In genomic region chr16:8887438-8887765, GRCh38 we compare ENCODE assay signal across 25 cellular contexts. TPM values are rescaled to one million over a fixed set of nuclear protein-coding genes. Genes with fewer than 3 reads are reported as not detected.
DNase-seq lines count a peak whose midpoint lies in the region; ATAC-seq and TF ChIP-seq lines count a peak whose summit lies in the region.
"Had no signal": no experiment of that assay in that cellular context is flagged by ENCODE, and none has a peak within 500 bp of the region (broad histone marks: within the 10 kb centered on the region; RNA-seq: fewer than 3 reads in every experiment).

No MANE protein-coding gene starts in this region.

- CTCF ChIA-PET in AG04450 (lab: Charles Lee): interaction anchor here (3.6 kb wide), 1 partner anchor 121 kb away, joined by 17 read pairs; no protein-coding TSS in a partner anchor

- in situ Hi-C loops in GM18951 (cut with MboI; ENCODE audit: low sequenced_read_pairs, unreplicated experiment): loop anchor here (10.0 kb wide), 1 partner anchor 223 kb away; no protein-coding TSS in a partner anchor

- H3K36me3 Mint-ChIP-seq in chondrocyte (ENCODE audit: low read depth): peaks cover 15% of the 10 kb centered on the region
- peaks cover 21% of the 10 kb centered on the region for H3K36me3 Mint-ChIP-seq in neural crest cell (ENCODE audit: low read depth)
- H3K36me3 Mint-ChIP-seq in activated naive CD8-positive, alpha-beta T cell treated with anti-CD3 and anti-CD28 coated beads, Interleukin-2, amount 50 U/mL, for 24 hours (ENCODE audit: low read depth): peaks cover 22% of the 10 kb centered on the region

- POLR2A ChIA-PET in AG04450 (lab: Yijun Ruan, JAX): no interaction called here

- TF ChIP-seq CTCF in AG04450 (IDR thresholded peaks at IDR 0.05; ENCODE audit: low read depth, low read length) (no peak), chondrocyte (IDR thresholded peaks at IDR 0.05) (no peak), neural crest cell (conservative IDR thresholded peaks at IDR 0.05) (no peak)

- no peaks in the 10 kb centered on the region; the same call in 1 of the 2 replicates for H3K9me3 ChIP-seq in AG04450 (ENCODE audit: control insufficient read depth, insufficient read depth, low read length)
- H3K9me3 ChIP-seq: mucosa of descending colon, upper lobe of left lung had no signal

- TF ChIP-seq POLR2A in GM18951 (IDR thresholded peaks at IDR 0.05; ENCODE audit: extremely low read depth, insufficient read depth, insufficient read length): peak; percentile 11

- no peak overlapping the region for H3K4me3 ChIP-seq in AG04450 (ENCODE audit: low read depth, low read length)
- H3K4me3 ChIP-seq: mucosa of descending colon, smooth muscle cell, upper lobe of left lung had no signal

- peak overlapping the region; percentile 21 for H3K27ac ChIP-seq in AG04450 (ENCODE audit: low read depth, low read length)
- H3K27ac ChIP-seq: C4-2B, upper lobe of left lung had no signal

- H3K4me3 Mint-ChIP-seq in chondrocyte (ENCODE audit: unreplicated experiment) (no peak overlapping the region), neural crest cell (peak overlapping the region; percentile 22)
- H3K4me3 Mint-ChIP-seq in activated naive CD8-positive, alpha-beta T cell treated with anti-CD3 and anti-CD28 coated beads, Interleukin-2, amount 50 U/mL, for 24 hours: no peak overlapping the region
- H3K4me3 Mint-ChIP-seq: activated naive CD4-positive, alpha-beta T cell treated with anti-CD3 and anti-CD28 coated beads for 36 hours; activated T-cell treated with anti-CD3 and anti-CD28 coated beads, Interleukin-2, amount 50 U/mL, for 4 hours; stimulated activated naive CD8-positive, alpha-beta T cell treated with anti-CD3 and anti-CD28 coated beads, Interleukin-15, amount 100 ng/mL, for 72 hours had no signal

- no peaks in the 10 kb centered on the region for H3K27me3 ChIP-seq in AG04450 (ENCODE audit: control insufficient read depth, insufficient read depth, low read length)
- H3K27me3 ChIP-seq: upper lobe of left lung had no signal

- H3K4me1 Mint-ChIP-seq in chondrocyte (ENCODE audit: low read depth): peaks cover 36% of the 10 kb centered on the region
- peaks cover 19% of the 10 kb centered on the region for H3K4me1 Mint-ChIP-seq in neural crest cell
- H3K4me1 Mint-ChIP-seq in activated naive CD8-positive, alpha-beta T cell treated with anti-CD3 and anti-CD28 coated beads, Interleukin-2, amount 50 U/mL, for 24 hours: peaks cover 15% of the 10 kb centered on the region

- H3K27me3 Mint-ChIP-seq in chondrocyte (ENCODE audit: low read depth) (no peaks in the 10 kb centered on the region), neural crest cell (ENCODE audit: low read depth) (peaks cover 9% of the 10 kb centered on the region)
- H3K27me3 Mint-ChIP-seq in activated naive CD8-positive, alpha-beta T cell treated with anti-CD3 and anti-CD28 coated beads, Interleukin-2, amount 50 U/mL, for 24 hours: peaks cover 5% of the 10 kb centered on the region

- ATAC-seq in activated naive CD8-positive, alpha-beta T cell treated with anti-CD3 and anti-CD28 coated beads, Interleukin-2, amount 50 U/mL, for 24 hours: no peak
- ATAC-seq: activated T-cell treated with anti-CD3 and anti-CD28 coated beads, Interleukin-2, amount 50 U/mL, for 4 hours; mucosa of descending colon had no signal

- DNase-seq in AG04450 (ENCODE audit: low read depth, low spot score) (no peak), chondrocyte (ENCODE audit: low spot score) (peak; percentile 53), neural crest cell (ENCODE audit: low read depth, low spot score) (no peak), germinal center (ENCODE audit: low spot score) (no peak), hepatic stellate cell (ENCODE audit: low spot score) (no peak)
- DNase-seq in stimulated activated naive CD4-positive, alpha-beta T cell treated with Interleukin-2 at 50 U/mL for 16 hours (lab: John Stamatoyannopoulos, UW): no peak
- DNase-seq in activated naive CD8-positive, alpha-beta T cell treated with anti-CD3 and anti-CD28 coated beads, Interleukin-2, amount 50 U/mL, for 24 hours: no peak
- DNase-seq: activated naive CD4-positive, alpha-beta T cell treated with anti-CD3 and anti-CD28 coated beads for 36 hours; activated T-cell treated with anti-CD3 and anti-CD28 coated beads, Interleukin-2, amount 50 U/mL, for 4 hours; Karpas-422; NCI-H1048; NCI-H1930; NCI-H345; NCI-H774; stimulated activated CD4-positive, alpha-beta T cell treated with anti-CD3 and anti-CD28 coated beads, Interleukin-4, amount 100 ng/mL, for 1 hour; stimulated activated naive CD8-positive, alpha-beta T cell treated with anti-CD3 and anti-CD28 coated beads, Interleukin-15, amount 100 ng/mL, for 72 hours; upper lobe of left lung had no signal

- H3K27ac Mint-ChIP-seq in chondrocyte (ENCODE audit: unreplicated experiment) (no peak overlapping the region), neural crest cell (ENCODE audit: unreplicated experiment) (peak overlapping the region; percentile 57)
- H3K27ac Mint-ChIP-seq in activated naive CD8-positive, alpha-beta T cell treated with anti-CD3 and anti-CD28 coated beads, Interleukin-2, amount 50 U/mL, for 24 hours: no peak overlapping the region
- H3K27ac Mint-ChIP-seq: activated naive CD4-positive, alpha-beta T cell treated with anti-CD3 and anti-CD28 coated beads for 36 hours had no signal

- H3K9me3 Mint-ChIP-seq in chondrocyte (ENCODE audit: low read depth) (no peaks in the 10 kb centered on the region), neural crest cell (no peaks in the 10 kb centered on the region)
- H3K9me3 Mint-ChIP-seq in activated naive CD8-positive, alpha-beta T cell treated with anti-CD3 and anti-CD28 coated beads, Interleukin-2, amount 50 U/mL, for 24 hours: no peaks in the 10 kb centered on the region
- H3K9me3 Mint-ChIP-seq: activated naive CD4-positive, alpha-beta T cell treated with anti-CD3 and anti-CD28 coated beads for 36 hours; activated T-cell treated with anti-CD3 and anti-CD28 coated beads, Interleukin-2, amount 50 U/mL, for 4 hours; stimulated activated naive CD8-positive, alpha-beta T cell treated with anti-CD3 and anti-CD28 coated beads, Interleukin-15, amount 100 ng/mL, for 72 hours had no signal

RNA-seq across cellular contexts. Expression of gene LITAFD, which starts 5.3 kb away (rescaled TPM):
- polyA plus RNA-seq in AG04450 (2011; rRNA removed): not detected in 2 replicates
- polyA minus RNA-seq in AG04450 (2011; rRNA and poly(A)+ RNA removed): not detected in 2 replicates
- total RNA-seq in chondrocyte (not detected in 3 replicates), neural crest cell (not detected in 2 replicates)
- total RNA-seq: A673; activated naive CD4-positive, alpha-beta T cell treated with anti-CD3 and anti-CD28 coated beads for 36 hours; activated T-cell treated with anti-CD3 and anti-CD28 coated beads, Interleukin-2, amount 50 U/mL, for 4 hours; epithelial cell of proximal tubule; fibroblast of villous mesenchyme; lower leg skin; mucosa of descending colon; smooth muscle cell; upper lobe of left lung had no signal
- polyA plus RNA-seq: smooth muscle cell had no signal

RNA-seq across cellular contexts. Expression of gene CARHSP1, which starts 18.6 kb away (rescaled TPM):
- polyA plus RNA-seq in AG04450 (2011; rRNA removed): 65.5 and 91.1 TPM in 2 replicates
- 104 and 137 TPM in 2 replicates for polyA minus RNA-seq in AG04450 (2011; rRNA and poly(A)+ RNA removed)
- total RNA-seq in chondrocyte: 46.5 to 57.4 TPM (median 54.1 TPM) in 3 replicates
- 147 and 152 TPM in 2 replicates for total RNA-seq in neural crest cell
